In genomic region chr13:112722433-112723250, GRCh38 we compare ENCODE assay signal across 9 cellular contexts. TPM values are rescaled to one million over a fixed set of nuclear protein-coding genes. Genes with fewer than 3 reads are reported as not detected.
DNase-seq lines count a peak whose midpoint lies in the region; TF ChIP-seq lines count a peak whose summit lies in the region.
"Had no signal": no experiment of that assay in that cellular context is flagged by ENCODE, and none has a peak within 500 bp of the region (broad histone marks: within the 10 kb centered on the region; RNA-seq: fewer than 3 reads in every experiment).

No MANE protein-coding gene starts in this region.

- H3K27me3 ChIP-seq in hepatocyte (no peaks in the 10 kb centered on the region), tibial artery (no peaks in the 10 kb centered on the region)
- H3K27me3 ChIP-seq: BLaER1 treated with 17β-estradiol and CSF1 and Interleukin-3, amounts not matched to agents 10 nM and 100 nM had no signal

- DNase-seq in NCI-H2196 (lab: John Stamatoyannopoulos, UW; ENCODE audit: unreplicated experiment) (peak; percentile 37), NCI-H2196 treated with DMSO at 0.1 percent for 48 hours (lab: John Stamatoyannopoulos, UW; ENCODE audit: unreplicated experiment) (no peak), amniotic stem cell (lab: John Stamatoyannopoulos, UW) (peak; percentile 30), hepatocyte (ENCODE audit: low spot score) (peak; percentile 87), tibial artery (no peak), NCI-H2081 treated with DMSO at 0.1 percent for 48 hours (lab: John Stamatoyannopoulos, UW) (no peak), GM19240 (ENCODE audit: insufficient read length, low spot score) (no peak)
- DNase-seq in activated naive CD4-positive, alpha-beta T cell treated with Interleukin-2 at 50 U/mL for 16 hours: no peak

- H3K36me3 ChIP-seq in hepatocyte (replicated peaks; ENCODE audit: insufficient read depth, low read depth) (no peaks in the 10 kb centered on the region), tibial artery (no peaks in the 10 kb centered on the region)

- no peaks in the 10 kb centered on the region for H4K20me1 ChIP-seq in hepatocyte (ENCODE audit: insufficient read depth, poor library complexity, severe bottlenecking)

- H3K4me2 ChIP-seq in hepatocyte: peak overlapping the region; percentile 68

- no peak overlapping the region for H3K4me3 ChIP-seq in hepatocyte
- H3K4me3 ChIP-seq in tibial artery: no peak overlapping the region
- H3K4me3 ChIP-seq: BLaER1 treated with 17β-estradiol and CSF1 and Interleukin-3, amounts not matched to agents 10 nM and 100 nM had no signal

- H3K79me2 ChIP-seq in hepatocyte: peaks cover 84% of the 10 kb centered on the region

- no peak for TF ChIP-seq CTCF in hepatocyte (IDR thresholded peaks at IDR 0.05; ENCODE audit: poor library complexity)
- TF ChIP-seq CTCF in tibial artery (IDR thresholded peaks at IDR 0.05): no peak

- WGBS in hepatocyte (ENCODE audit: low lambda C conversion rate, missing lambda C conversion rate): 30% methylated on average over 18 of the region's 19 CpGs

- no peaks in the 10 kb centered on the region for H3K9me2 ChIP-seq in hepatocyte (replicated peaks; ENCODE audit: insufficient read depth)

- H3K27ac ChIP-seq in hepatocyte (peak overlapping the region; percentile 94), tibial artery (peak overlapping the region; percentile 32 to 47)
- H3K27ac ChIP-seq: BLaER1 treated with 17β-estradiol and CSF1 and Interleukin-3, amounts not matched to agents 10 nM and 100 nM had no signal

- H3K4me1 ChIP-seq in hepatocyte (ENCODE audit: insufficient read depth): peaks cover 55% of the 10 kb centered on the region
- H3K4me1 ChIP-seq in tibial artery: peaks cover 0 to 11% (median 5%) of the 10 kb centered on the region in 4 donors

- intact Hi-C loops in tibial artery (cut with DNase I; ENCODE audit: low total_unique reads): no loop called here

- H3K9me3 ChIP-seq in hepatocyte (ENCODE audit: low read depth) (no peaks in the 10 kb centered on the region), tibial artery (no peaks in the 10 kb centered on the region)
- H3K9me3 ChIP-seq: BLaER1 treated with 17β-estradiol and CSF1 and Interleukin-3, amounts not matched to agents 10 nM and 100 nM had no signal

- no peak overlapping the region for H2AFZ ChIP-seq in hepatocyte

RNA-seq across cellular contexts. Expression of gene ATP11A, which starts 32.8 kb away (rescaled TPM):
- total RNA-seq in hepatocyte: 21.9 and 30.8 TPM in 2 replicates
- 28.7 and 38.2 TPM in 2 replicates for polyA plus RNA-seq in hepatocyte

Comparison
In these comparisons a context has a peak if more than half of its experiments do, and no peak if none do; other contexts are left out.
1. DNase-seq: peak in NCI-H2196 (single experiment), amniotic stem cell (single experiment) and hepatocyte (single experiment); none in NCI-H2196 treated with DMSO at 0.1 percent for 48 hours (single experiment), tibial artery (0 of 2), NCI-H2081 treated with DMSO at 0.1 percent for 48 hours (single experiment), GM19240 (single experiment) and activated naive CD4-positive, alpha-beta T cell treated with Interleukin-2 at 50 U/mL for 16 hours (single experiment).